Comparison of ENCODE assay signal across 8 cellular contexts in the genomic region with DNA sequence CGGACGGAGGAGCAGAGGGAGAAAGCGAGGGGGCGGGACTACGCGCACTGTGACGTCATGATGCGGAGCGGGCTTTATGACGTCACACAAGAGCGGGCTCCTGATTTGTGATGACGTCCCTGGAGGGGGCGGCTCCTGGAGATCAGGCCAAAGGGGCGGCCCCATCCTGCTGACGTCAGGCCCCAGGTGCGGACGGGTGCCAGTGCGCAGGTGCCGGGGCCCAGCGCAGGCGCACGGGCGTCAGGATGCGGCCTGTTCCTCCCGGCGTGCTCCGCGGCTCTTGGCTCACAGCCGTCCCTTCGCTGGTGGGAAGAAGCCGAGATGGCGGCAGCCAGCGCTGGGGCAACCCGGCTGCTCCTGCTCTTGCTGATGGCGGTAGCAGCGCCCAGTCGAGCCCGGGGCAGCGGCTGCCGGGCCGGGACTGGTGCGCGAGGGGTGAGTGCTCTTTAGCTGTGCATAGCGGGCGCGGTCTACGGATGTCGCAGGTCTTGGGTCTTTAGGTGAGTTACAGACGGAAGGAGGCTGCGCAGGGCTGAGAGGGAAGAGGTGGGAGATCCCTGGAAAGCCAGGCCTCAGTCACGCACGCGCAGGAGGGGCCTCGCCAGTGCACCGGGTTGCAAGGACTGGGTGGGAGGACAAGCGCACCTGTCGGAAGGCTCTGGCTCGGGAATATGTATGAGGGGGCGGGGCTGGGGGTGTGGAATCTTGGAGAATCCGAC. TPM values are rescaled to one million over a fixed set of nuclear protein-coding genes. Genes with fewer than 3 reads are reported as not detected.
A peak's percentile ranks its signal among the peaks of the same experiment; 100 is the strongest.
DNase-seq lines count a peak whose midpoint lies in the region; ATAC-seq and TF ChIP-seq lines count a peak whose summit lies in the region.

TSS of gene EMC10 (plus strand) at position 284 of the 719 bp plus-strand sequence. CDS start at position 322, 38 bp downstream.
TSS of gene GARIN5A (minus strand) at position 625 of the 719 bp plus-strand sequence. CDS start at position 165, 460 bp downstream.

- TF ChIP-seq POLR2A in GM18951 (IDR thresholded peaks at IDR 0.05; ENCODE audit: extremely low read depth, insufficient read depth, insufficient read length) = peak; percentile 99

- TF ChIP-seq CTCF in liver (IDR thresholded peaks at IDR 0.05; ENCODE audit: low read depth, low read length, missing input control) = no peak

- peaks cover 51% of the 10 kb centered on the region for H3K36me3 Mint-ChIP-seq in dendritic cell treated with granulocyte-macrophage colony-stimulating factor and Interleukin-4, amounts not matched to agents 40 ng/mL and 50 ng/mL, for 4 days (ENCODE audit: low read depth)

- peak within 1 kb of the TSS; percentile 88 for H3K27ac Mint-ChIP-seq in dendritic cell treated with granulocyte-macrophage colony-stimulating factor and Interleukin-4, amounts not matched to agents 40 ng/mL and 50 ng/mL, for 4 days

- H3K4me1 Mint-ChIP-seq in dendritic cell treated with granulocyte-macrophage colony-stimulating factor and Interleukin-4, amounts not matched to agents 40 ng/mL and 50 ng/mL, for 4 days (ENCODE audit: low read depth) = peaks cover 20% of the 10 kb centered on the region

- H3K9me3 Mint-ChIP-seq in dendritic cell treated with granulocyte-macrophage colony-stimulating factor and Interleukin-4, amounts not matched to agents 40 ng/mL and 50 ng/mL, for 4 days = no peaks in the 10 kb centered on the region

- intact Hi-C loops in dendritic cell treated with granulocyte-macrophage colony-stimulating factor and Interleukin-4, amounts not matched to agents 40 ng/mL and 50 ng/mL, for 4 days (cut with micrococcal nuclease) = loop anchor here (1.0 kb wide), 2 partner anchors 35 to 147 kb away; partner anchors contain the start of genes JOSD2 and KCNC3

- no peak for TF ChIP-seq RAD21 in liver (IDR thresholded peaks at IDR 0.05)

- peak within 1 kb of the TSS; percentile 89 to 99 (median 94) for H3K4me3 ChIP-seq in liver (ENCODE audit: low read depth in 1 of 3, low read length in 3 of 3)

- DNase-seq in AG08395 (ENCODE audit: low spot score) = peak; percentile 99
- DNase-seq in NCI-H460 (ENCODE audit: extremely low read depth, low read depth) = peak; percentile 87
- DNase-seq in activated CD4-positive, alpha-beta T cell treated with anti-CD3 and anti-CD28 coated beads, Interleukin-2, amount 50 U/mL, for 1 hour = peak; percentile 94
- DNase-seq in stimulated activated CD4-positive, alpha-beta T cell treated with anti-CD3 and anti-CD28 coated beads, Interleukin-2, amount 100 ng/mL, for 48 hours = peak; percentile 88 to 91

- H3K36me3 ChIP-seq in liver (ENCODE audit: control insufficient read depth in 4 of 4, insufficient read depth in 3 of 4, low read depth in 1 of 4, low read length in 3 of 4) = peaks cover 5 to 23% (median 11%) of the 10 kb centered on the region in 4 donors

- H3K27me3 Mint-ChIP-seq in dendritic cell treated with granulocyte-macrophage colony-stimulating factor and Interleukin-4, amounts not matched to agents 40 ng/mL and 50 ng/mL, for 4 days = peaks cover 5% of the 10 kb centered on the region

- no peaks in the 10 kb centered on the region for H3K27me3 ChIP-seq in liver (ENCODE audit: control insufficient read depth in 4 of 4, insufficient read depth in 4 of 4, low read length in 3 of 4)

- peaks cover 4 to 19% (median 15%) of the 10 kb centered on the region in 4 donors for H3K4me1 ChIP-seq in liver (ENCODE audit: control insufficient read depth in 4 of 4, insufficient read depth in 4 of 4, low read length in 3 of 4)

- in situ Hi-C loops in GM18951 (cut with MboI; ENCODE audit: low sequenced_read_pairs, unreplicated experiment) = no loop called here

- ATAC-seq in HG03196 (IDR thresholded peaks at IDR 0.05; ENCODE audit: unreplicated experiment) = peak; percentile 85

- H3K9me3 ChIP-seq in liver (ENCODE audit: control insufficient read depth in 4 of 4, low read length in 3 of 4) = no peaks in the 10 kb centered on the region

- H3K9ac ChIP-seq in liver (ENCODE audit: low read depth in 1 of 2, low read length in 2 of 2) = peak within 1 kb of the TSS; percentile 58 to 81

- peak within 1 kb of the TSS; percentile 60 to 61 for H3K27ac ChIP-seq in liver (ENCODE audit: low read depth in 1 of 2, low read length in 2 of 2)

- WGBS in liver = 3% methylated on average over 60 of the region's 60 CpGs

- peak within 1 kb of the TSS; percentile 93 for H3K4me3 Mint-ChIP-seq in dendritic cell treated with granulocyte-macrophage colony-stimulating factor and Interleukin-4, amounts not matched to agents 40 ng/mL and 50 ng/mL, for 4 days

TF ChIP-seq in liver, 16 proteins besides CTCF, POLR2A, EP300 and RAD21:
- peak in 1 of 2 donors; percentile 75 for TF ChIP-seq GABPA (IDR thresholded peaks at IDR 0.05 in 1 of 2, conservative IDR thresholded peaks at IDR 0.05 in 1 of 2)
- no peak for TF ChIP-seq JUND (IDR thresholded peaks at IDR 0.05)
- TF ChIP-seq SP1 (IDR thresholded peaks at IDR 0.05) = peak; percentile 12
- TF ChIP-seq YY1 (IDR thresholded peaks at IDR 0.05) = peak; percentile 93
- no peak for TF ChIP-seq REST (IDR thresholded peaks at IDR 0.05)
- TF ChIP-seq NR2F2 (IDR thresholded peaks at IDR 0.05) = no peak

RNA-seq across cellular contexts. Expression of gene EMC10, which starts in this region (rescaled TPM):
- 36.8 and 42.6 TPM in 2 replicates for total RNA-seq in NCI-H460 (2014; rRNA removed; shearing (Covaris generic))
- 95.3 and 100 TPM in 2 replicates for polyA plus RNA-seq in NCI-H460 (2014; cell fraction: nucleus; rRNA removed)
- 10 to 100 TPM; 33.5 to 47.5 TPM for total RNA-seq in liver
- polyA plus RNA-seq in liver = 100 to 1,000 TPM in 1 of 2 donors, 10 to 100 TPM in 1; 17.1 to 132 TPM

RNA-seq across cellular contexts. Expression of gene GARIN5A, which starts in this region (rescaled TPM):
- total RNA-seq in NCI-H460 (2014; rRNA removed; shearing (Covaris generic)) = 0.26 and 0.92 TPM in 2 replicates
- polyA plus RNA-seq in NCI-H460 (2014; cell fraction: nucleus; rRNA removed) = 16.4 TPM in 1 of 2 replicates, not detected in the other
- under 1 TPM; 0.42 to 0.70 TPM for total RNA-seq in liver
- polyA plus RNA-seq in liver = 1 to 10 TPM; 1.5 to 1.7 TPM

Comparison
In these comparisons a context has a peak if more than half of its experiments do, and no peak if none do; other contexts are left out.
1. Peak in every context shown above with its lines: DNase-seq, ATAC-seq, H3K4me3 ChIP-seq and H3K27ac ChIP-seq.